Comparison of ENCODE assay signal across 8 cellular contexts in genomic region chr17:2070241-2071023, GRCh38. TPM values are rescaled to one million over a fixed set of nuclear protein-coding genes. Genes with fewer than 3 reads are reported as not detected.
DNase-seq lines count a peak whose midpoint lies in the region; ATAC-seq and TF ChIP-seq lines count a peak whose summit lies in the region.

No MANE protein-coding gene starts in this region.

- peak overlapping the region; percentile 92 for H3K27ac Mint-ChIP-seq in stimulated activated effector memory CD8-positive, alpha-beta T cell treated with anti-CD3 and anti-CD28 coated beads, Interleukin-12 subunit alpha, Interleukin-12 subunit beta, amount 100 ng/mL, for 72 hours

- DNase-seq in LNCaP clone FGC (ENCODE audit: low read depth) (no peak), NCI-H2227 (lab: John Stamatoyannopoulos, UW; ENCODE audit: unreplicated experiment) (no peak), DMS53 (lab: John Stamatoyannopoulos, UW) (no peak)
- DNase-seq in stimulated activated effector memory CD8-positive, alpha-beta T cell treated with anti-CD3 and anti-CD28 coated beads, Interleukin-12 subunit alpha, Interleukin-12 subunit beta, amount 100 ng/mL, for 72 hours (ENCODE audit: low spot score in 2 of 2): peak; percentile 57 to 89

- peak; percentile 41 for TF ChIP-seq CTCF in LNCaP clone FGC (IDR thresholded peaks at IDR 0.05; ENCODE audit: control insufficient read depth, extremely low read depth, insufficient read depth)

- peak overlapping the region; percentile 74 to 84 for H3K27ac ChIP-seq in esophagus (ENCODE audit: low read depth in 2 of 2, low read length in 1 of 2)

- no peaks in the 10 kb centered on the region for H3K27me3 ChIP-seq in esophagus (ENCODE audit: control insufficient read depth in 1 of 2, insufficient read depth in 2 of 2, low read length in 2 of 2)

- ATAC-seq in GM18508 (IDR thresholded peaks at IDR 0.05; ENCODE audit: insufficient read depth, unreplicated experiment): peak; percentile 73
- peak; percentile 83 for ATAC-seq in GM21786 (IDR thresholded peaks at IDR 0.05; ENCODE audit: unreplicated experiment)
- ATAC-seq in stimulated activated effector memory CD8-positive, alpha-beta T cell treated with anti-CD3 and anti-CD28 coated beads, Interleukin-12 subunit alpha, Interleukin-12 subunit beta, amount 100 ng/mL, for 72 hours: peak; percentile 95
- no peak; the same call in 2 of the 3 replicates for ATAC-seq in SK-N-SH treated with all-trans-retinoic acid at 6 μM for 48 hours

- H3K4me3 ChIP-seq in LNCaP clone FGC (ENCODE audit: low read depth, low read length) (no peak overlapping the region), esophagus (ENCODE audit: low read depth in 1 of 2, low read length in 2 of 2) (no peak overlapping the region)

- peaks cover 0 to 3% of the 10 kb centered on the region in 2 donors for H3K9me3 ChIP-seq in esophagus (ENCODE audit: control insufficient read depth in 2 of 2, insufficient read depth in 1 of 2, low read depth in 1 of 2, low read length in 1 of 2)

- WGBS in esophagus, 2 donors: 67 to 73% methylated on average over 13 of the region's 13 CpGs

- peaks cover 75% of the 10 kb centered on the region for H3K36me3 Mint-ChIP-seq in stimulated activated effector memory CD8-positive, alpha-beta T cell treated with anti-CD3 and anti-CD28 coated beads, Interleukin-12 subunit alpha, Interleukin-12 subunit beta, amount 100 ng/mL, for 72 hours

- H3K4me3 Mint-ChIP-seq in stimulated activated effector memory CD8-positive, alpha-beta T cell treated with anti-CD3 and anti-CD28 coated beads, Interleukin-12 subunit alpha, Interleukin-12 subunit beta, amount 100 ng/mL, for 72 hours: peak overlapping the region; percentile 72

- peaks cover 2 to 15% of the 10 kb centered on the region in 2 donors for H3K4me1 ChIP-seq in esophagus (ENCODE audit: control insufficient read depth in 2 of 2, insufficient read depth in 2 of 2, low read length in 1 of 2)

- no peaks in the 10 kb centered on the region for H3K9me3 Mint-ChIP-seq in stimulated activated effector memory CD8-positive, alpha-beta T cell treated with anti-CD3 and anti-CD28 coated beads, Interleukin-12 subunit alpha, Interleukin-12 subunit beta, amount 100 ng/mL, for 72 hours

- H3K4me1 Mint-ChIP-seq in stimulated activated effector memory CD8-positive, alpha-beta T cell treated with anti-CD3 and anti-CD28 coated beads, Interleukin-12 subunit alpha, Interleukin-12 subunit beta, amount 100 ng/mL, for 72 hours: peaks cover 59% of the 10 kb centered on the region

- peaks cover 0 to 28% of the 10 kb centered on the region in 2 donors for H3K36me3 ChIP-seq in esophagus (ENCODE audit: control insufficient read depth in 2 of 2, insufficient read depth in 2 of 2, low read length in 1 of 2)

TF ChIP-seq in SK-N-SH treated with all-trans-retinoic acid at 6 μM for 48 hours, 23 proteins besides CTCF, POLR2A, EP300 and RAD21:
- TF ChIP-seq ZFP30 (CRISPR knock-in tag; IDR thresholded peaks at IDR 0.05): no peak
- TF ChIP-seq ZNF565 (CRISPR knock-in tag; conservative IDR thresholded peaks at IDR 0.05; ENCODE audit: low read depth): no peak
- TF ChIP-seq RARB (CRISPR knock-in tag; IDR thresholded peaks at IDR 0.05): no peak
- no peak for TF ChIP-seq ISL1 (CRISPR knock-in tag; IDR thresholded peaks at IDR 0.05)
- no peak for TF ChIP-seq PATZ1 (CRISPR knock-in tag; IDR thresholded peaks at IDR 0.05; ENCODE audit: borderline replicate concordance)
- no peak for TF ChIP-seq ZC3H10 (CRISPR knock-in tag; IDR thresholded peaks at IDR 0.05)
- no peak for TF ChIP-seq PPARA (CRISPR knock-in tag; IDR thresholded peaks at IDR 0.05; ENCODE audit: borderline replicate concordance)
- TF ChIP-seq ARNTL (CRISPR knock-in tag; IDR thresholded peaks at IDR 0.05; ENCODE audit: borderline replicate concordance, low read depth): no peak
- TF ChIP-seq CSDC2 (CRISPR knock-in tag; IDR thresholded peaks at IDR 0.05): no peak
- TF ChIP-seq ZFP3 (CRISPR knock-in tag; IDR thresholded peaks at IDR 0.05): no peak
- no peak for TF ChIP-seq CREB5 (CRISPR knock-in tag; IDR thresholded peaks at IDR 0.05; ENCODE audit: low read depth)
- no peak for TF ChIP-seq POU6F1 (CRISPR knock-in tag; IDR thresholded peaks at IDR 0.05; ENCODE audit: borderline replicate concordance, low read depth)
- TF ChIP-seq TSHZ2 (CRISPR knock-in tag; IDR thresholded peaks at IDR 0.05): no peak
TF ChIP-seq in SK-N-SH treated with all-trans-retinoic acid at 6 μM for 48 hours: peak in this region for 0.

RNA-seq across cellular contexts. Expression of gene HIC1, which starts 15.5 kb away (rescaled TPM):
- polyA plus RNA-seq in esophagus: 1 to 10 TPM; 1.4 to 1.6 TPM

RNA-seq across cellular contexts. Expression of gene OVCA2, which starts 28.6 kb away (rescaled TPM):
- polyA plus RNA-seq in esophagus: 10 to 100 TPM; 38.4 to 55.6 TPM

RNA-seq across cellular contexts. Expression of gene DPH1, which starts 40.5 kb away (rescaled TPM):
- polyA plus RNA-seq in esophagus: 10 to 100 TPM; 18.8 to 21.0 TPM

RNA-seq across cellular contexts. Expression of gene RTN4RL1, which starts 45.3 kb away (rescaled TPM):
- polyA plus RNA-seq in esophagus: 1 to 10 TPM in 1 of 2 donors, under 1 TPM in 1; 0.89 to 2.0 TPM

Comparison
In these comparisons a context has a peak if more than half of its experiments do, and no peak if none do; other contexts are left out.
1. DNase-seq: peak in stimulated activated effector memory CD8-positive, alpha-beta T cell treated with anti-CD3 and anti-CD28 coated beads, Interleukin-12 subunit alpha, Interleukin-12 subunit beta, amount 100 ng/mL, for 72 hours (2 of 2); none in LNCaP clone FGC (single experiment), NCI-H2227 (single experiment) and DMS53 (single experiment).